Comparison of ENCODE assay signal across 1 cellular context in the genomic region with DNA sequence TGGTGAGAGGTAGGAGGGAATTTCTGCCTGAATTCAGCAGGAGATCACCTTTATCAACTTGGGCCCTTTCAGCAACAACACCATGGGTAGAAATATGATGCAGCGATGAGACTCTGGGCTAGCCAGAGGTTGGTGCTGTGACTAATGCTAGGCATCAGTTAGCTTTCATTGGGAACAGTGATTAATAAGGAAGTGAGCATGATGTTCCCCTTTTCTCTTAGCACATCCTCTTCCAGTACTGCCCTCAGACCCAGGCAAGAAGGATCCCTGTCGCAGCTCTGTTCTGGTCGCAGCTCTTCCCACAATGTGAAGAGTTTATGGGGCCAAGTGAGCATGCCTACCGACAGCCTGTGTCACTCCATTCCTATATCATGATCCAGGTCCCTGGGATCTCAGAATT.
TF ChIP-seq lines count a peak whose summit lies in the region.

No MANE protein-coding gene starts in this region.

TF ChIP-seq in GM23338, 12 proteins besides CTCF, POLR2A, EP300 and RAD21 (continued from another document):
- TF ChIP-seq, protein P1, sequence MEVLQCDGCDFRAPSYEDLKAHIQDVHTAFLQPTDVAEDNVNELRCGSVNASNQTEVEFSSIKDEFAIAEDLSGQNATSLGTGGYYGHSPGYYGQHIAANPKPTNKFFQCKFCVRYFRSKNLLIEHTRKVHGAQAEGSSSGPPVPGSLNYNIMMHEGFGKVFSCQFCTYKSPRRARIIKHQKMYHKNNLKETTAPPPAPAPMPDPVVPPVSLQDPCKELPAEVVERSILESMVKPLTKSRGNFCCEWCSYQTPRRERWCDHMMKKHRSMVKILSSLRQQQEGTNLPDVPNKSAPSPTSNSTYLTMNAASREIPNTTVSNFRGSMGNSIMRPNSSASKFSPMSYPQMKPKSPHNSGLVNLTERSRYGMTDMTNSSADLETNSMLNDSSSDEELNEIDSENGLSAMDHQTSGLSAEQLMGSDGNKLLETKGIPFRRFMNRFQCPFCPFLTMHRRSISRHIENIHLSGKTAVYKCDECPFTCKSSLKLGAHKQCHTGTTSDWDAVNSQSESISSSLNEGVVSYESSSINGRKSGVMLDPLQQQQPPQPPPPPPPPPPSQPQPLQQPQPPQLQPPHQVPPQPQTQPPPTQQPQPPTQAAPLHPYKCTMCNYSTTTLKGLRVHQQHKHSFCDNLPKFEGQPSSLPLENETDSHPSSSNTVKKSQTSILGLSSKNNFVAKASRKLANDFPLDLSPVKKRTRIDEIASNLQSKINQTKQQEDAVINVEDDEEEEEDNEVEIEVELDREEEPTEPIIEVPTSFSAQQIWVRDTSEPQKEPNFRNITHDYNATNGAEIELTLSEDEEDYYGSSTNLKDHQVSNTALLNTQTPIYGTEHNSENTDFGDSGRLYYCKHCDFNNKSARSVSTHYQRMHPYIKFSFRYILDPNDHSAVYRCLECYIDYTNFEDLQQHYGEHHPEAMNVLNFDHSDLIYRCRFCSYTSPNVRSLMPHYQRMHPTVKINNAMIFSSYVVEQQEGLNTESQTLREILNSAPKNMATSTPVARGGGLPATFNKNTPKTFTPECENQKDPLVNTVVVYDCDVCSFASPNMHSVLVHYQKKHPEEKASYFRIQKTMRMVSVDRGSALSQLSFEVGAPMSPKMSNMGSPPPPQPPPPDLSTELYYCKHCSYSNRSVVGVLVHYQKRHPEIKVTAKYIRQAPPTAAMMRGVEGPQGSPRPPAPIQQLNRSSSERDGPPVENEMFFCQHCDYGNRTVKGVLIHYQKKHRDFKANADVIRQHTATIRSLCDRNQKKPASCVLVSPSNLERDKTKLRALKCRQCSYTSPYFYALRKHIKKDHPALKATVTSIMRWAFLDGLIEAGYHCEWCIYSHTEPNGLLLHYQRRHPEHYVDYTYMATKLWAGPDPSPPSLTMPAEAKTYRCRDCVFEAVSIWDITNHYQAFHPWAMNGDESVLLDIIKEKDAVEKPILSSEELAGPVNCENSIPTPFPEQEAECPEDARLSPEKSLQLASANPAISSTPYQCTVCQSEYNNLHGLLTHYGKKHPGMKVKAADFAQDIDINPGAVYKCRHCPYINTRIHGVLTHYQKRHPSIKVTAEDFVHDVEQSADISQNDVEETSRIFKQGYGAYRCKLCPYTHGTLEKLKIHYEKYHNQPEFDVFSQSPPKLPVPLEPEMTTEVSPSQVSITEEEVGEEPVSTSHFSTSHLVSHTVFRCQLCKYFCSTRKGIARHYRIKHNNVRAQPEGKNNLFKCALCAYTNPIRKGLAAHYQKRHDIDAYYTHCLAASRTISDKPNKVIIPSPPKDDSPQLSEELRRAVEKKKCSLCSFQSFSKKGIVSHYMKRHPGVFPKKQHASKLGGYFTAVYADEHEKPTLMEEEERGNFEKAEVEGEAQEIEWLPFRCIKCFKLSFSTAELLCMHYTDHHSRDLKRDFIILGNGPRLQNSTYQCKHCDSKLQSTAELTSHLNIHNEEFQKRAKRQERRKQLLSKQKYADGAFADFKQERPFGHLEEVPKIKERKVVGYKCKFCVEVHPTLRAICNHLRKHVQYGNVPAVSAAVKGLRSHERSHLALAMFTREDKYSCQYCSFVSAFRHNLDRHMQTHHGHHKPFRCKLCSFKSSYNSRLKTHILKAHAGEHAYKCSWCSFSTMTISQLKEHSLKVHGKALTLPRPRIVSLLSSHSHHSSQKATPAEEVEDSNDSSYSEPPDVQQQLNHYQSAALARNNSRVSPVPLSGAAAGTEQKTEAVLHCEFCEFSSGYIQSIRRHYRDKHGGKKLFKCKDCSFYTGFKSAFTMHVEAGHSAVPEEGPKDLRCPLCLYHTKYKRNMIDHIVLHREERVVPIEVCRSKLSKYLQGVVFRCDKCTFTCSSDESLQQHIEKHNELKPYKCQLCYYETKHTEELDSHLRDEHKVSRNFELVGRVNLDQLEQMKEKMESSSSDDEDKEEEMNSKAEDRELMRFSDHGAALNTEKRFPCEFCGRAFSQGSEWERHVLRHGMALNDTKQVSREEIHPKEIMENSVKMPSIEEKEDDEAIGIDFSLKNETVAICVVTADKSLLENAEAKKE (CRISPR knock-in tag; IDR thresholded peaks at IDR 0.05): no peak
